23 cellular contexts compared by ENCODE assay signal in genomic region chr11:12932485-12932884, GRCh38.
A peak's percentile ranks its signal among the peaks of the same experiment; 100 is the strongest.
DNase-seq lines count a peak whose midpoint lies in the region; TF ChIP-seq lines count a peak whose summit lies in the region.
"Had no signal": no experiment of that assay in that cellular context is flagged by ENCODE, and none has a peak within 500 bp of the region (broad histone marks: within the 10 kb centered on the region; RNA-seq: fewer than 3 reads in every experiment).

No MANE protein-coding gene starts in this region.

- H3K9me3 Mint-ChIP-seq in glutamatergic neuron (ENCODE audit: unreplicated experiment) = no peaks in the 10 kb centered on the region
- H3K9me3 Mint-ChIP-seq: CD4-positive, CD25-positive, alpha-beta regulatory T cell had no signal

- H3K4me1 Mint-ChIP-seq in glutamatergic neuron (ENCODE audit: low read depth, unreplicated experiment) = no peaks in the 10 kb centered on the region
- H3K4me1 Mint-ChIP-seq: CD14-positive monocyte; CD4-positive, alpha-beta memory T cell; CD4-positive, CD25-positive, alpha-beta regulatory T cell; CD8-positive, alpha-beta memory T cell had no signal

- TF ChIP-seq CTCF in epithelial cell of esophagus (IDR thresholded peaks at IDR 0.05; ENCODE audit: insufficient read depth, low read depth, low read length, missing control alignments) (no peak), glutamatergic neuron (IDR thresholded peaks at IDR 0.05; ENCODE audit: partially characterized antibody, unreplicated experiment) (no peak), brain microvascular endothelial cell (IDR thresholded peaks at IDR 0.05; ENCODE audit: low read depth, low read length, missing control alignments) (no peak)

- DNase-seq in epithelial cell of esophagus (ENCODE audit: low read depth) = peak; percentile 16
- no peak for DNase-seq in glutamatergic neuron
- DNase-seq in activated CD4-positive, alpha-beta T cell treated with anti-CD3 and anti-CD28 coated beads for 48 hours = no peak
- no peak for DNase-seq in NCI-H82 (lab: John Stamatoyannopoulos, UW)
- DNase-seq in brain microvascular endothelial cell = no peak
- DNase-seq: 8988T; ACHN; BE2C; C1 segment of cervical spinal cord; CD4-positive, alpha-beta memory T cell; CD4-positive, CD25-positive, alpha-beta regulatory T cell; CD8-positive, alpha-beta memory T cell; COR-L47; DMS 273 treated with DMSO at 0.1 percent for 48 hours; DMS153; DMS53; DMS79; DND-41; EL; GDM1 had no signal

- H3K4me3 Mint-ChIP-seq in glutamatergic neuron (ENCODE audit: unreplicated experiment) = peak overlapping the region; percentile 36
- H3K4me3 Mint-ChIP-seq: CD14-positive monocyte; CD4-positive, alpha-beta memory T cell; CD4-positive, CD25-positive, alpha-beta regulatory T cell; CD8-positive, alpha-beta memory T cell had no signal

- H3K27ac Mint-ChIP-seq in glutamatergic neuron (ENCODE audit: unreplicated experiment) = no peak overlapping the region
- H3K27ac Mint-ChIP-seq: CD14-positive monocyte; CD4-positive, alpha-beta memory T cell; CD4-positive, CD25-positive, alpha-beta regulatory T cell; CD8-positive, alpha-beta memory T cell had no signal

- H3K27ac ChIP-seq in brain microvascular endothelial cell = no peak overlapping the region
- H3K27ac ChIP-seq: BLaER1 had no signal

- peaks cover 29% of the 10 kb centered on the region for H3K36me3 ChIP-seq in brain microvascular endothelial cell (replicated peaks)
- H3K36me3 ChIP-seq: BLaER1 had no signal

- H3K27me3 Mint-ChIP-seq in glutamatergic neuron (ENCODE audit: unreplicated experiment) = peaks cover 2% of the 10 kb centered on the region
- H3K27me3 Mint-ChIP-seq: CD4-positive, CD25-positive, alpha-beta regulatory T cell had no signal

- in situ Hi-C loops in brain microvascular endothelial cell (cut with HindIII; ENCODE audit: low pct_ligation_motif_present, low sequenced_read_pairs) = no loop called here

- H3K4me3 ChIP-seq in epithelial cell of esophagus (ENCODE audit: low read length) = no peak overlapping the region
- H3K4me3 ChIP-seq in brain microvascular endothelial cell (ENCODE audit: low read depth, low read length) = no peak overlapping the region
- H3K4me3 ChIP-seq: BLaER1, GM12878 had no signal

- H3K36me3 Mint-ChIP-seq in glutamatergic neuron (ENCODE audit: unreplicated experiment) = no peaks in the 10 kb centered on the region
- H3K36me3 Mint-ChIP-seq: CD14-positive monocyte; CD4-positive, alpha-beta memory T cell; CD4-positive, CD25-positive, alpha-beta regulatory T cell; CD8-positive, alpha-beta memory T cell had no signal

- H3K27me3 ChIP-seq in brain microvascular endothelial cell (replicated peaks) = no peaks in the 10 kb centered on the region
- H3K27me3 ChIP-seq: BE2C, BLaER1 had no signal
